ENCODE assay signal across 2 cellular contexts in the genomic region with DNA sequence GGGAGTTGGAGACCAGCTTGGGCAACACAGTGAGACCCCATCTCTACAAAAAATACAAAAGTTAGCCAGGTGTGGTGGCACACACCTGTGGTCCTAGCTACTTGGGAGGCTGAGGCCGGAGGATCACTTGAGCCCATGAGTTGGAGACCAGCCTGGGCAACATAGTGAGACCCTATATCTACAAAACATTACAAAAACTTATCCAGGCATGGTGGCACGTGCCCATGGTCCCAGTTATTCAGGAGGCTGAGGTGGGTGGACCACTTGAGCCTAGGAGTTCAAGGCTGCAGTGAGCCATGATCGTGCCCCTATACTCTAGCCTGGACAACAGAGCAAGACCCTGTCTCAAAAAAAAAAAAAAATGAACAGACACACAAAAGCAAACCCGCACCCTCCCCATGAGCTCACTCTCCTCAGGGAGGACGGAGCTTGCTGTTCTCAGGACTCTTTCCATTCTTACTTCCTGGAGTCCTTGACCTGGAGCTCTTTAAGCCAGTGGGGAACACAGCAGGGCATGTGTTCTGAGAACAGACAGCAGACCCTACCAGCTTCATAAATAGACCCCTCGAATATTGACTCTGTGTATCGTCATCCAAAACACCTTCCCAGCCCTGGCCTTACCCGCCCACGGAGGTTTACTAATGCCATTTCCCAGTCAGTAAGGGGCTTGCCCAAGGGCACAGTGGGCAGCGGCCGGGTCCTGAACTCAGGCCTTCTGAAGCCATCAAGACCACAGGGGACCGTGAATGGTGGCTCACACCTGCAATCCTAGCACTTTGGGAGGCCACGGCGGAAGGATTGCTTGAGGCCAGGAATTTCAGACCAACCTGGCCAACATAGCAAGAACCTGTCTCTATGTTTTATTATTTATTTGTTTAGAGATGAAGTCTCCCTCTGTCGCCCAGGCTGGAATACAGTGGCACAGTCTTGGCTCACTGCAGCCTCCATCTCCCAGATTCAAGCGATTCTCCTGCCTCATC.
TF ChIP-seq lines count a peak whose summit lies in the region.

No MANE protein-coding gene starts in this region.

TF ChIP-seq in GM12891, 5 proteins besides CTCF, POLR2A, EP300 and RAD21:
- no peak for TF ChIP-seq POU2F2 (IDR thresholded peaks at IDR 0.05; ENCODE audit: low read depth, low read length)
- no peak for TF ChIP-seq PAX5 (IDR thresholded peaks at IDR 0.05; ENCODE audit: insufficient read depth, low read length, severe bottlenecking)
- no peak for TF ChIP-seq TAF1 (IDR thresholded peaks at IDR 0.05; ENCODE audit: low read depth, low read length)
- TF ChIP-seq SPI1 (IDR thresholded peaks at IDR 0.05; ENCODE audit: low read depth, low read length): no peak
- TF ChIP-seq POLR2AphosphoS5 (IDR thresholded peaks at IDR 0.05; ENCODE audit: low read depth, low read length): no peak
TF ChIP-seq in GM12891: peak in this region for 0.

TF ChIP-seq in HepG2, 621 proteins besides CTCF, POLR2A, EP300 and RAD21 (continues in another document):
- no peak for TF ChIP-seq MTF2 (CRISPR knock-in tag; IDR thresholded peaks at IDR 0.05; ENCODE audit: borderline replicate concordance)
- TF ChIP-seq SKI (IDR thresholded peaks at IDR 0.05; ENCODE audit: partially characterized antibody): no peak
- no peak for TF ChIP-seq ZNF737 (CRISPR knock-in tag; IDR thresholded peaks at IDR 0.05; ENCODE audit: borderline replicate concordance)
- TF ChIP-seq MATR3 (CRISPR knock-in tag; IDR thresholded peaks at IDR 0.05): no peak
- TF ChIP-seq ZBTB25 (CRISPR knock-in tag; IDR thresholded peaks at IDR 0.05): no peak
- no peak for TF ChIP-seq PRDM15 (CRISPR knock-in tag; IDR thresholded peaks at IDR 0.05)
- TF ChIP-seq, protein P1, sequence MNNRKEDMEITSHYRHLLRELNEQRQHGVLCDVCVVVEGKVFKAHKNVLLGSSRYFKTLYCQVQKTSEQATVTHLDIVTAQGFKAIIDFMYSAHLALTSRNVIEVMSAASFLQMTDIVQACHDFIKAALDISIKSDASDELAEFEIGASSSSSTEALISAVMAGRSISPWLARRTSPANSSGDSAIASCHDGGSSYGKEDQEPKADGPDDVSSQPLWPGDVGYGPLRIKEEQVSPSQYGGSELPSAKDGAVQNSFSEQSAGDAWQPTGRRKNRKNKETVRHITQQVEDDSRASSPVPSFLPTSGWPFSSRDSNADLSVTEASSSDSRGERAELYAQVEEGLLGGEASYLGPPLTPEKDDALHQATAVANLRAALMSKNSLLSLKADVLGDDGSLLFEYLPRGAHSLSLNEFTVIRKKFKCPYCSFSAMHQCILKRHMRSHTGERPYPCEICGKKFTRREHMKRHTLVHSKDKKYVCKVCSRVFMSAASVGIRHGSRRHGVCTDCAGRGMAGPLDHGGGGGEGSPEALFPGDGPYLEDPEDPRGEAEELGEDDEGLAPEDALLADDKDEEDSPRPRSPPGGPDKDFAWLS (CRISPR knock-in tag; IDR thresholded peaks at IDR 0.05; ENCODE audit: borderline replicate concordance): no peak
- TF ChIP-seq SATB2 (CRISPR knock-in tag; IDR thresholded peaks at IDR 0.05): no peak
- TF ChIP-seq HNRNPL (IDR thresholded peaks at IDR 0.05; ENCODE audit: low read depth, low read length): 0 out of 2 replicates have a peak, but pooled peaks have one; percentile 42
- no peak for TF ChIP-seq GFI1 (CRISPR knock-in tag; IDR thresholded peaks at IDR 0.05; ENCODE audit: borderline replicate concordance)
- no peak for TF ChIP-seq IKZF5 (CRISPR knock-in tag; IDR thresholded peaks at IDR 0.05)
- no peak for TF ChIP-seq JUNB (CRISPR knock-in tag; IDR thresholded peaks at IDR 0.05; ENCODE audit: borderline replicate concordance)
- TF ChIP-seq, protein P2, sequence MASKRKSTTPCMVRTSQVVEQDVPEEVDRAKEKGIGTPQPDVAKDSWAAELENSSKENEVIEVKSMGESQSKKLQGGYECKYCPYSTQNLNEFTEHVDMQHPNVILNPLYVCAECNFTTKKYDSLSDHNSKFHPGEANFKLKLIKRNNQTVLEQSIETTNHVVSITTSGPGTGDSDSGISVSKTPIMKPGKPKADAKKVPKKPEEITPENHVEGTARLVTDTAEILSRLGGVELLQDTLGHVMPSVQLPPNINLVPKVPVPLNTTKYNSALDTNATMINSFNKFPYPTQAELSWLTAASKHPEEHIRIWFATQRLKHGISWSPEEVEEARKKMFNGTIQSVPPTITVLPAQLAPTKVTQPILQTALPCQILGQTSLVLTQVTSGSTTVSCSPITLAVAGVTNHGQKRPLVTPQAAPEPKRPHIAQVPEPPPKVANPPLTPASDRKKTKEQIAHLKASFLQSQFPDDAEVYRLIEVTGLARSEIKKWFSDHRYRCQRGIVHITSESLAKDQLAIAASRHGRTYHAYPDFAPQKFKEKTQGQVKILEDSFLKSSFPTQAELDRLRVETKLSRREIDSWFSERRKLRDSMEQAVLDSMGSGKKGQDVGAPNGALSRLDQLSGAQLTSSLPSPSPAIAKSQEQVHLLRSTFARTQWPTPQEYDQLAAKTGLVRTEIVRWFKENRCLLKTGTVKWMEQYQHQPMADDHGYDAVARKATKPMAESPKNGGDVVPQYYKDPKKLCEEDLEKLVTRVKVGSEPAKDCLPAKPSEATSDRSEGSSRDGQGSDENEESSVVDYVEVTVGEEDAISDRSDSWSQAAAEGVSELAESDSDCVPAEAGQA (IDR thresholded peaks at IDR 0.05; ENCODE audit: low read depth): no peak
- TF ChIP-seq, protein P2 (CRISPR knock-in tag; IDR thresholded peaks at IDR 0.05; ENCODE audit: borderline replicate concordance): no peak
- no peak for TF ChIP-seq PAX8 (CRISPR knock-in tag; IDR thresholded peaks at IDR 0.05; ENCODE audit: borderline replicate concordance)
- TF ChIP-seq, protein P3, sequence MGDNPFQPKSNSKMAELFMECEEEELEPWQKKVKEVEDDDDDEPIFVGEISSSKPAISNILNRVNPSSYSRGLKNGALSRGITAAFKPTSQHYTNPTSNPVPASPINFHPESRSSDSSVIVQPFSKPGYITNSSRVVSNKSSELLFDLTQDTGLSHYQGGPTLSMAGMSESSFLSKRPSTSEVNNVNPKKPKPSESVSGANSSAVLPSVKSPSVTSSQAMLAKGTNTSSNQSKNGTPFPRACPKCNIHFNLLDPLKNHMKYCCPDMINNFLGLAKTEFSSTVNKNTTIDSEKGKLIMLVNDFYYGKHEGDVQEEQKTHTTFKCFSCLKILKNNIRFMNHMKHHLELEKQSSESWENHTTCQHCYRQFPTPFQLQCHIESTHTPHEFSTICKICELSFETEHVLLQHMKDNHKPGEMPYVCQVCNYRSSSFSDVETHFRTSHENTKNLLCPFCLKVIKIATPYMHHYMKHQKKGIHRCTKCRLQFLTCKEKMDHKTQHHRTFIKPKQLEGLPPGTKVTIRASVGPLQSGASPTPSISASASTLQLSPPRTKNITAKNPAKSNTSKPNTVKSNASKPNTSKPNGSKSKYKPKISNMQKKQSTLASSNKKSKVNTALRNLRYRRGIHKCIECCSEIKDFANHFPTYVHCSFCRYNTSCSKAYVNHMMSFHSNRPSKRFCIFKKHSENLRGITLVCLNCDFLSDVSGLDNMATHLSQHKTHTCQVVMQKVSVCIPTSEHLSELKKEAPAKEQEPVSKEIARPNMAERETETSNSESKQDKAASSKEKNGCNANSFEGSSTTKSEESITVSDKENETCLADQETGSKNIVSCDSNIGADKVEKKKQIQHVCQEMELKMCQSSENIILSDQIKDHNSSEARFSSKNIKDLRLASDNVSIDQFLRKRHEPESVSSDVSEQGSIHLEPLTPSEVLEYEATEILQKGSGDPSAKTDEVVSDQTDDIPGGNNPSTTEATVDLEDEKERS (CRISPR knock-in tag; IDR thresholded peaks at IDR 0.05): no peak
- TF ChIP-seq ATF4 (CRISPR knock-in tag; IDR thresholded peaks at IDR 0.05): no peak
- no peak for TF ChIP-seq CC2D1A (CRISPR knock-in tag; IDR thresholded peaks at IDR 0.05)
- no peak for TF ChIP-seq GMEB1 (CRISPR knock-in tag; IDR thresholded peaks at IDR 0.05; ENCODE audit: borderline replicate concordance)
- 0 out of 2 replicates have a peak, but pooled peaks have one; percentile 23 for TF ChIP-seq HOXA3 (CRISPR knock-in tag; IDR thresholded peaks at IDR 0.05)
- no peak for TF ChIP-seq DZIP1 (CRISPR knock-in tag; IDR thresholded peaks at IDR 0.05)
